Comparison of ENCODE assay signal across 20 cellular contexts in genomic region chr7:12161146-12161545, GRCh38. TPM values are rescaled to one million over a fixed set of nuclear protein-coding genes. Genes with fewer than 3 reads are reported as not detected.
A peak's percentile ranks its signal among the peaks of the same experiment; 100 is the strongest.
DNase-seq lines count a peak whose midpoint lies in the region; FAIRE-seq and TF ChIP-seq lines count a peak whose summit lies in the region.
"Had no signal": no experiment of that assay in that cellular context is flagged by ENCODE, and none has a peak within 500 bp of the region (broad histone marks: within the 10 kb centered on the region; RNA-seq: fewer than 3 reads in every experiment).

No MANE protein-coding gene starts in this region.

- H3K4me1 Mint-ChIP-seq in astrocyte (ENCODE audit: low read depth, unreplicated experiment), result peaks cover 8% of the 10 kb centered on the region
- H3K4me1 Mint-ChIP-seq: B cell; CD4-positive, CD25-positive, alpha-beta regulatory T cell; GM23338; H9 had no signal

- H3K9me3 ChIP-seq in astrocyte (ENCODE audit: insufficient read depth, low read depth, low read length), result no peaks in the 10 kb centered on the region
- no peaks in the 10 kb centered on the region for H3K9me3 ChIP-seq in kidney (ENCODE audit: control insufficient read depth in 1 of 2, low read length in 2 of 2)
- H3K9me3 ChIP-seq: BLaER1, Caco-2 had no signal

- H3K4me2 ChIP-seq in astrocyte (ENCODE audit: low read length), result no peak overlapping the region
- H3K4me2 ChIP-seq: BLaER1, GM23338 had no signal

- DNase-seq in NCI-H226 (peak; percentile 51), astrocyte (ENCODE audit: low read depth) (peak; percentile 61), iris pigment epithelial cell (ENCODE audit: low read depth) (peak; percentile 4), NCI-H345 treated with DMSO at 0.1 percent for 48 hours (lab: John Stamatoyannopoulos, UW; ENCODE audit: unreplicated experiment) (no peak), RKO (ENCODE audit: low spot score) (no peak), NCI-H1930 (lab: John Stamatoyannopoulos, UW) (no peak), kidney (no peak)
- DNase-seq: Caco-2; CD4-positive, CD25-positive, alpha-beta regulatory T cell; CD8-positive, alpha-beta T cell; DMS153; DND-41; H9 had no signal

- intact Hi-C loops in kidney (cut with DNase I), result no loop called here

- no peaks in the 10 kb centered on the region for H3K9me3 Mint-ChIP-seq in astrocyte (ENCODE audit: unreplicated experiment)

- TF ChIP-seq CTCF in astrocyte (IDR thresholded peaks at IDR 0.05; ENCODE audit: insufficient read depth, low read depth, low read length) (no peak), kidney (IDR thresholded peaks at IDR 0.05; ENCODE audit: borderline replicate concordance, extremely low read depth, insufficient read depth) (no peak)

- H4K20me1 ChIP-seq in astrocyte (ENCODE audit: insufficient read depth, low read length), result no peaks in the 10 kb centered on the region
- H4K20me1 ChIP-seq: BLaER1 had no signal

- H3K27ac ChIP-seq in astrocyte (ENCODE audit: low read depth, low read length) (no peak overlapping the region), kidney (ENCODE audit: low read depth in 2 of 2, low read length in 2 of 2) (no peak overlapping the region)
- H3K27ac ChIP-seq: BLaER1, C4-2B had no signal

- H3K27ac Mint-ChIP-seq in astrocyte (ENCODE audit: unreplicated experiment), result no peak overlapping the region
- H3K27ac Mint-ChIP-seq: B cell; CD4-positive, CD25-positive, alpha-beta regulatory T cell; CD8-positive, alpha-beta T cell; GM23338; H9 had no signal

- no peaks in the 10 kb centered on the region for H3K79me2 ChIP-seq in astrocyte (ENCODE audit: insufficient read depth, low read length)

- H3K27me3 ChIP-seq in astrocyte (ENCODE audit: insufficient read depth, low read length), result no peaks in the 10 kb centered on the region
- H3K27me3 ChIP-seq: BLaER1 had no signal

- no peak overlapping the region for H3K4me3 ChIP-seq in astrocyte (ENCODE audit: insufficient read depth, low read depth, low read length)
- H3K4me3 ChIP-seq in kidney (ENCODE audit: low read length in 2 of 2), result no peak overlapping the region
- H3K4me3 ChIP-seq: BLaER1, GM23338 had no signal

- H3K9ac ChIP-seq in astrocyte (ENCODE audit: low read length) (no peak overlapping the region), kidney (ENCODE audit: low read length in 2 of 2) (no peak overlapping the region)
- H3K9ac ChIP-seq: BLaER1 had no signal

- no peaks in the 10 kb centered on the region for H3K36me3 ChIP-seq in astrocyte (ENCODE audit: insufficient read depth, low read length)
- H3K36me3 ChIP-seq in kidney (ENCODE audit: control insufficient read depth in 1 of 2, insufficient read depth in 2 of 2, low read length in 2 of 2), result no peaks in the 10 kb centered on the region
- H3K36me3 ChIP-seq: BLaER1 had no signal

- H3K27me3 Mint-ChIP-seq in astrocyte (ENCODE audit: low read depth, unreplicated experiment), result no peaks in the 10 kb centered on the region
- H3K27me3 Mint-ChIP-seq: B cell; CD4-positive, CD25-positive, alpha-beta regulatory T cell had no signal

- no peak for FAIRE-seq in astrocyte (lab: Jason Lieb, UNC)
- no peak for FAIRE-seq in kidney (lab: Jason Lieb, UNC)
- FAIRE-seq: G401.6, GM12892, GM19239 had no signal

- H3K36me3 Mint-ChIP-seq in astrocyte (ENCODE audit: low read depth, unreplicated experiment), result no peaks in the 10 kb centered on the region
- H3K36me3 Mint-ChIP-seq: CD4-positive, CD25-positive, alpha-beta regulatory T cell; CD8-positive, alpha-beta T cell had no signal

- H3K4me1 ChIP-seq in astrocyte (ENCODE audit: insufficient read depth, low read length), result peaks cover 6% of the 10 kb centered on the region
- no peaks in the 10 kb centered on the region for H3K4me1 ChIP-seq in kidney (ENCODE audit: control insufficient read depth in 1 of 2, insufficient read depth in 1 of 2, low read depth in 1 of 2, low read length in 2 of 2)
- H3K4me1 ChIP-seq: BLaER1, Caco-2 had no signal

- no peak overlapping the region for H2AFZ ChIP-seq in astrocyte (ENCODE audit: low read depth, low read length)

- no peak overlapping the region for H3K4me3 Mint-ChIP-seq in astrocyte (ENCODE audit: unreplicated experiment)
- H3K4me3 Mint-ChIP-seq: B cell; CD4-positive, CD25-positive, alpha-beta regulatory T cell; CD8-positive, alpha-beta T cell; GM23338; H9 had no signal

RNA-seq across cellular contexts. Expression of gene TMEM106B, which starts 49.9 kb away (rescaled TPM):
- total RNA-seq in astrocyte (42.8 and 42.9 TPM in 2 replicates), kidney (50.2 TPM)
- polyA plus RNA-seq in kidney (ENCODE audit: insufficient read depth, low read depth, low replicate concordance), result 21.1 TPM

Comparison
In these comparisons a context has a peak if more than half of its experiments do, and no peak if none do; other contexts are left out.
1. DNase-seq: peak in NCI-H226 (single experiment), astrocyte (single experiment) and iris pigment epithelial cell (single experiment); none in NCI-H345 treated with DMSO at 0.1 percent for 48 hours (single experiment), RKO (single experiment), NCI-H1930 (0 of 2) and kidney (single experiment).